ENCODE assay signal across 1 cellular context in the genomic region with DNA sequence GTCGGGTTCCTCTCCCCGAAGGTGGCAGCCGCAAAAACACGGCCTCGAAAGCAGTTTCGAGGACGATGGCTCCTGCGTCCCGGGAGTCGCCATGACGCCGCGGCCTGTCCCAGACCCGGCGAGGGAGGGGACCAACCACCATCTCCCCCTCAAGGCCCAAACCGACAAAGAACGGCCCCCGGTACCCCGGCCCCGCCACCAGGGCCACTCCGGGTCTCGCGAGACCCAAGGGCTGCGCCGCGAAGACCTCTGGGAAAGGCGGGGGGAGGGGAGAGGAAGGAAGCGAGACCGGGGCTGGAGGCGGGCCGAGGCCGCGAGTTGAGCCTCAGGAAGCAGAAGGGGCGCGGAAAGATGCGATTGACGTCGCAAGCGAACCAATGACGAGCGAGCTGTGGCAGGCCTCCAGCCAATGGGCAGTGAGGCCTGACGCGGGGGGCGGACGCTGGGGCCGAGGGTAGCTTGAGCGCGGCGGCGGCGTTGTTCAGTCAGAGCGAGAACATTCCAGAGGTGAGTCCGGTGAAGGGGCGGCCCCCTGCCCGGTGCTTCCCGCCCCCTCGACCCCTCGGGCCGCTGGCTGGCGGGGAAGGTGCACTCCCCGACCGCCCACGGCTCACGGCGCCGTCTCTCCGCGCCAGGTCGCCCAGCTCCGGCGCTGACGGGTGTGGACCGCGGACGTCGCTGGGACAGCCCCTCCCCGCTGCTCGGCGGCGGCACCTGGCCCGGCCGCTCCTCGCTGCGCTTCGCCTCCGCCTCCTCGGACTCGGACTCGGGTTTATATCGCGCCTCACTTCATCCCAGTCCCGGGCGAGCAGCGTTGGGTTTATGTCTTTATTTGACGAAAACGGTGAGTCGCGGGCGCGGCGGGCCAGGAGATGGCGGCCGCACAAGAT.
TF ChIP-seq lines count a peak whose summit lies in the region.

A gene (plus strand): TSS at position 484 of the 890 bp plus-strand sequence. CDS start 1,624 bp downstream, outside the sequence.

TF ChIP-seq in GM12878, 131 proteins besides CTCF, POLR2A, EP300 and RAD21 (continued from another document):
- no peak for TF ChIP-seq CHD4 (IDR thresholded peaks at IDR 0.05)
- TF ChIP-seq ZSCAN29 (IDR thresholded peaks at IDR 0.05), result 0 out of 2 replicates have a peak, but pooled peaks have one; percentile 21
- TF ChIP-seq DPF2 (IDR thresholded peaks at IDR 0.05), result peak; percentile 96
- no peak for TF ChIP-seq RBBP5 (conservative IDR thresholded peaks at IDR 0.05)
- TF ChIP-seq SMAD1 (IDR thresholded peaks at IDR 0.05; ENCODE audit: low read depth, partially characterized antibody), result no peak
- peak; percentile 27; the same call in 1 of the 2 replicates for TF ChIP-seq SREBF2 (IDR thresholded peaks at IDR 0.05; ENCODE audit: low read length)
- TF ChIP-seq MTA2 (IDR thresholded peaks at IDR 0.05; ENCODE audit: low read depth), result 0 out of 2 replicates have a peak, but pooled peaks have one; percentile 6
- TF ChIP-seq NFIC (IDR thresholded peaks at IDR 0.05; ENCODE audit: low read depth, low read length), result no peak
- no peak for TF ChIP-seq BMI1 (IDR thresholded peaks at IDR 0.05; ENCODE audit: borderline replicate concordance)
- TF ChIP-seq CBX3 (IDR thresholded peaks at IDR 0.05; ENCODE audit: borderline replicate concordance, low read depth), result no peak
- TF ChIP-seq, protein P1, sequence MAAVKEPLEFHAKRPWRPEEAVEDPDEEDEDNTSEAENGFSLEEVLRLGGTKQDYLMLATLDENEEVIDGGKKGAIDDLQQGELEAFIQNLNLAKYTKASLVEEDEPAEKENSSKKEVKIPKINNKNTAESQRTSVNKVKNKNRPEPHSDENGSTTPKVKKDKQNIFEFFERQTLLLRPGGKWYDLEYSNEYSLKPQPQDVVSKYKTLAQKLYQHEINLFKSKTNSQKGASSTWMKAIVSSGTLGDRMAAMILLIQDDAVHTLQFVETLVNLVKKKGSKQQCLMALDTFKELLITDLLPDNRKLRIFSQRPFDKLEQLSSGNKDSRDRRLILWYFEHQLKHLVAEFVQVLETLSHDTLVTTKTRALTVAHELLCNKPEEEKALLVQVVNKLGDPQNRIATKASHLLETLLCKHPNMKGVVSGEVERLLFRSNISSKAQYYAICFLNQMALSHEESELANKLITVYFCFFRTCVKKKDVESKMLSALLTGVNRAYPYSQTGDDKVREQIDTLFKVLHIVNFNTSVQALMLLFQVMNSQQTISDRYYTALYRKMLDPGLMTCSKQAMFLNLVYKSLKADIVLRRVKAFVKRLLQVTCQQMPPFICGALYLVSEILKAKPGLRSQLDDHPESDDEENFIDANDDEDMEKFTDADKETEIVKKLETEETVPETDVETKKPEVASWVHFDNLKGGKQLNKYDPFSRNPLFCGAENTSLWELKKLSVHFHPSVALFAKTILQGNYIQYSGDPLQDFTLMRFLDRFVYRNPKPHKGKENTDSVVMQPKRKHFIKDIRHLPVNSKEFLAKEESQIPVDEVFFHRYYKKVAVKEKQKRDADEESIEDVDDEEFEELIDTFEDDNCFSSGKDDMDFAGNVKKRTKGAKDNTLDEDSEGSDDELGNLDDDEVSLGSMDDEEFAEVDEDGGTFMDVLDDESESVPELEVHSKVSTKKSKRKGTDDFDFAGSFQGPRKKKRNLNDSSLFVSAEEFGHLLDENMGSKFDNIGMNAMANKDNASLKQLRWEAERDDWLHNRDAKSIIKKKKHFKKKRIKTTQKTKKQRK (IDR thresholded peaks at IDR 0.05; ENCODE audit: low read depth, low read length), result peak; percentile 62; the same call in 1 of the 2 replicates
- TF ChIP-seq IKZF1 (conservative IDR thresholded peaks at IDR 0.05), result peak; percentile 85
- peak; percentile 99 for TF ChIP-seq POLR2AphosphoS5 (IDR thresholded peaks at IDR 0.05; ENCODE audit: low read length)
- peak; percentile 95 for TF ChIP-seq SMAD5 (IDR thresholded peaks at IDR 0.05; ENCODE audit: low read depth)
- no peak for TF ChIP-seq ASH2L (IDR thresholded peaks at IDR 0.05; ENCODE audit: borderline replicate concordance, low read depth)
- TF ChIP-seq CHD1 (IDR thresholded peaks at IDR 0.05; ENCODE audit: low read depth, low read length), result peak; percentile 92
- TF ChIP-seq, protein P2, sequence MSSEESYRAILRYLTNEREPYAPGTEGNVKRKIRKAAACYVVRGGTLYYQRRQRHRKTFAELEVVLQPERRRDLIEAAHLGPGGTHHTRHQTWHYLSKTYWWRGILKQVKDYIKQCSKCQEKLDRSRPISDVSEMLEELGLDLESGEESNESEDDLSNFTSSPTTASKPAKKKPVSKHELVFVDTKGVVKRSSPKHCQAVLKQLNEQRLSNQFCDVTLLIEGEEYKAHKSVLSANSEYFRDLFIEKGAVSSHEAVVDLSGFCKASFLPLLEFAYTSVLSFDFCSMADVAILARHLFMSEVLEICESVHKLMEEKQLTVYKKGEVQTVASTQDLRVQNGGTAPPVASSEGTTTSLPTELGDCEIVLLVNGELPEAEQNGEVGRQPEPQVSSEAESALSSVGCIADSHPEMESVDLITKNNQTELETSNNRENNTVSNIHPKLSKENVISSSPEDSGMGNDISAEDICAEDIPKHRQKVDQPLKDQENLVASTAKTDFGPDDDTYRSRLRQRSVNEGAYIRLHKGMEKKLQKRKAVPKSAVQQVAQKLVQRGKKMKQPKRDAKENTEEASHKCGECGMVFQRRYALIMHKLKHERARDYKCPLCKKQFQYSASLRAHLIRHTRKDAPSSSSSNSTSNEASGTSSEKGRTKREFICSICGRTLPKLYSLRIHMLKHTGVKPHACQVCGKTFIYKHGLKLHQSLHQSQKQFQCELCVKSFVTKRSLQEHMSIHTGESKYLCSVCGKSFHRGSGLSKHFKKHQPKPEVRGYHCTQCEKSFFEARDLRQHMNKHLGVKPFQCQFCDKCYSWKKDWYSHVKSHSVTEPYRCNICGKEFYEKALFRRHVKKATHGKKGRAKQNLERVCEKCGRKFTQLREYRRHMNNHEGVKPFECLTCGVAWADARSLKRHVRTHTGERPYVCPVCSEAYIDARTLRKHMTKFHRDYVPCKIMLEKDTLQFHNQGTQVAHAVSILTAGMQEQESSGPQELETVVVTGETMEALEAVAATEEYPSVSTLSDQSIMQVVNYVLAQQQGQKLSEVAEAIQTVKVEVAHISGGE (CRISPR knock-in tag; IDR thresholded peaks at IDR 0.05), result no peak
- no peak for TF ChIP-seq IRF4 (IDR thresholded peaks at IDR 0.05; ENCODE audit: low read depth, low read length)
- TF ChIP-seq PML (IDR thresholded peaks at IDR 0.05; ENCODE audit: low read length), result peak; percentile 96
- TF ChIP-seq, protein P3, sequence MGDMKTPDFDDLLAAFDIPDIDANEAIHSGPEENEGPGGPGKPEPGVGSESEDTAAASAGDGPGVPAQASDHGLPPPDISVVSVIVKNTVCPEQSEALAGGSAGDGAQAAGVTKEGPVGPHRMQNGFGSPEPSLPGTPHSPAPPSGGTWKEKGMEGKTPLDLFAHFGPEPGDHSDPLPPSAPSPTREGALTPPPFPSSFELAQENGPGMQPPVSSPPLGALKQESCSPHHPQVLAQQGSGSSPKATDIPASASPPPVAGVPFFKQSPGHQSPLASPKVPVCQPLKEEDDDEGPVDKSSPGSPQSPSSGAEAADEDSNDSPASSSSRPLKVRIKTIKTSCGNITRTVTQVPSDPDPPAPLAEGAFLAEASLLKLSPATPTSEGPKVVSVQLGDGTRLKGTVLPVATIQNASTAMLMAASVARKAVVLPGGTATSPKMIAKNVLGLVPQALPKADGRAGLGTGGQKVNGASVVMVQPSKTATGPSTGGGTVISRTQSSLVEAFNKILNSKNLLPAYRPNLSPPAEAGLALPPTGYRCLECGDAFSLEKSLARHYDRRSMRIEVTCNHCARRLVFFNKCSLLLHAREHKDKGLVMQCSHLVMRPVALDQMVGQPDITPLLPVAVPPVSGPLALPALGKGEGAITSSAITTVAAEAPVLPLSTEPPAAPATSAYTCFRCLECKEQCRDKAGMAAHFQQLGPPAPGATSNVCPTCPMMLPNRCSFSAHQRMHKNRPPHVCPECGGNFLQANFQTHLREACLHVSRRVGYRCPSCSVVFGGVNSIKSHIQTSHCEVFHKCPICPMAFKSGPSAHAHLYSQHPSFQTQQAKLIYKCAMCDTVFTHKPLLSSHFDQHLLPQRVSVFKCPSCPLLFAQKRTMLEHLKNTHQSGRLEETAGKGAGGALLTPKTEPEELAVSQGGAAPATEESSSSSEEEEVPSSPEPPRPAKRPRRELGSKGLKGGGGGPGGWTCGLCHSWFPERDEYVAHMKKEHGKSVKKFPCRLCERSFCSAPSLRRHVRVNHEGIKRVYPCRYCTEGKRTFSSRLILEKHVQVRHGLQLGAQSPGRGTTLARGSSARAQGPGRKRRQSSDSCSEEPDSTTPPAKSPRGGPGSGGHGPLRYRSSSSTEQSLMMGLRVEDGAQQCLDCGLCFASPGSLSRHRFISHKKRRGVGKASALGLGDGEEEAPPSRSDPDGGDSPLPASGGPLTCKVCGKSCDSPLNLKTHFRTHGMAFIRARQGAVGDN (IDR thresholded peaks at IDR 0.05), result peak; percentile 6
- TF ChIP-seq SIX5 (IDR thresholded peaks at IDR 0.05; ENCODE audit: low read depth, low read length, severe bottlenecking), result peak; percentile 64
- no peak for TF ChIP-seq SREBF1 (IDR thresholded peaks at IDR 0.05; ENCODE audit: low read length)
- no peak for TF ChIP-seq RAD51 (IDR thresholded peaks at IDR 0.05)
- TF ChIP-seq ZNF24 (IDR thresholded peaks at IDR 0.05), result no peak
